ENCODE assay signal across 1 cellular context in genomic region chr16:21540770-21541433, GRCh38.
TF ChIP-seq lines count a peak whose summit lies in the region.

No MANE protein-coding gene starts in this region.

TF ChIP-seq in GM12878, 131 proteins besides CTCF, POLR2A, EP300 and RAD21 (continued from another document):
- TF ChIP-seq MXI1 (IDR thresholded peaks at IDR 0.05; ENCODE audit: low read depth, low read length) (peak; percentile 71), TCF12 (IDR thresholded peaks at IDR 0.05; ENCODE audit: low read depth, low read length) (peak; percentile 72), DPF2 (IDR thresholded peaks at IDR 0.05) (peak; percentile 37; the same call in 1 of the 2 replicates), SMARCA5 (IDR thresholded peaks at IDR 0.05) (peak; percentile 74; the same call in 1 of the 2 replicates), MTA2 (IDR thresholded peaks at IDR 0.05; ENCODE audit: low read depth) (peak; percentile 74; the same call in 1 of the 2 replicates), PBX3 (IDR thresholded peaks at IDR 0.05; ENCODE audit: insufficient replicate concordance, low read depth, low read length) (peak; percentile 23), USF1 (IDR thresholded peaks at IDR 0.05; ENCODE audit: borderline replicate concordance, extremely low read length, insufficient read depth, low read depth, low read length) (peak; percentile 55), RELB (IDR thresholded peaks at IDR 0.05; ENCODE audit: low read depth) (peak; percentile 68; the same call in 1 of the 2 replicates), SKIL (IDR thresholded peaks at IDR 0.05; ENCODE audit: low read depth, poor library complexity, severe bottlenecking) (peak; percentile 46), NBN (IDR thresholded peaks at IDR 0.05) (peak; percentile 84; the same call in 1 of the 2 replicates), PKNOX1 (IDR thresholded peaks at IDR 0.05) (peak; percentile 52), ZBTB33 (IDR thresholded peaks at IDR 0.05) (peak; percentile 87), RUNX3 (IDR thresholded peaks at IDR 0.05; ENCODE audit: low read length) (peak; percentile 21; the same call in 1 of the 2 replicates), ATF7 (IDR thresholded peaks at IDR 0.05; ENCODE audit: low read depth) (peak; percentile 58), BHLHE40 (IDR thresholded peaks at IDR 0.05; ENCODE audit: borderline replicate concordance in 1 of 2, low read depth in 2 of 2, low read length in 1 of 2) (peak; percentile 86 to 92), HDGF (IDR thresholded peaks at IDR 0.05) (peak; percentile 94), GATAD2B (conservative IDR thresholded peaks at IDR 0.05; ENCODE audit: low read depth) (0 out of 2 replicates have a peak, but pooled peaks have one; percentile 42), MLLT1 (IDR thresholded peaks at IDR 0.05) (peak; percentile 64; the same call in 1 of the 2 replicates), MAX (IDR thresholded peaks at IDR 0.05; ENCODE audit: low read depth, low read length) (peak; percentile 41; the same call in 1 of the 2 replicates), IKZF2 (IDR thresholded peaks at IDR 0.05) (peak in 1 of 2 experiments; percentile 22; a peak in 1 of 4 replicates)
